Comparison of ENCODE assay signal across 24 cellular contexts in the genomic region with DNA sequence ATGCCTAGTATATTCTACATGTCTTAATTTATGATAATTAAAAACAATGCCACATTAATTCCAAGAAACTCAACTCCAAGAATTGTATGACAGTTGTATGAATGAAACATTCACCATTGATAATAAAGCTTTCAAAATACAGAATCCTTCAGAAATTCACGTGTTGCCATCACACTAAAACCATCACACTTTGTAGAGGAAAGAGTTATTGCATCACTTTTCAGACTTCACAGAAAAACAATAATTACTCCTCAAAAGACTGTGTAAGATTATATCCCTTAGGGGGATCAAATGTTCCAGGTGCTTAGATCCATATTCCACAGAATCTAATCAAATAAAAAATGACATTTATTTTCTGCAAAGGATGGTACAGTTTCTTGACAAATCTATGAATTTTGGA.
"Had no signal": no experiment of that assay in that cellular context is flagged by ENCODE, and none has a peak within 500 bp of the region (broad histone marks: within the 10 kb centered on the region; RNA-seq: fewer than 3 reads in every experiment).

No MANE protein-coding gene starts in this region.

- H3K27ac ChIP-seq: SJCRH30, VCaP had no signal

- H3K4me1 ChIP-seq: SJCRH30 had no signal

- H3K36me3 ChIP-seq: SJCRH30 had no signal

- H3K9me3 Mint-ChIP-seq: activated CD4-positive, alpha-beta memory T cell treated with anti-CD3 and anti-CD28 coated beads for 36 hours; activated CD4-positive, alpha-beta T cell treated with anti-CD3 and anti-CD28 coated beads, Interleukin-2, amount 10 ng/mL, durations not matched to agents 7 days and 5 days; activated T-cell treated with anti-CD3 and anti-CD28 coated beads, Interleukin-2, amount 50 U/mL, for 4 hours; central memory CD8-positive, alpha-beta T cell had no signal

- H3K27ac Mint-ChIP-seq: activated CD4-positive, alpha-beta memory T cell treated with anti-CD3 and anti-CD28 coated beads for 36 hours; activated CD4-positive, alpha-beta T cell treated with anti-CD3 and anti-CD28 coated beads, Interleukin-2, amount 10 ng/mL, durations not matched to agents 7 days and 5 days; activated naive CD8-positive, alpha-beta T cell; brain had no signal

- H3K27me3 Mint-ChIP-seq: activated CD4-positive, alpha-beta T cell treated with anti-CD3 and anti-CD28 coated beads, Interleukin-2, amount 10 ng/mL, durations not matched to agents 7 days and 5 days had no signal

- ATAC-seq: activated T-cell treated with anti-CD3 and anti-CD28 coated beads, Interleukin-2, amount 50 U/mL, for 4 hours had no signal

- H3K9me3 ChIP-seq: SJCRH30, SK-N-SH had no signal

- H3K36me3 Mint-ChIP-seq: activated CD4-positive, alpha-beta memory T cell treated with anti-CD3 and anti-CD28 coated beads for 36 hours; activated naive CD8-positive, alpha-beta T cell; brain had no signal

- H3K9ac ChIP-seq: SK-N-SH had no signal

- FAIRE-seq: astrocyte had no signal

- H3K4me3 Mint-ChIP-seq: activated CD4-positive, alpha-beta memory T cell treated with anti-CD3 and anti-CD28 coated beads for 36 hours; activated CD4-positive, alpha-beta T cell treated with anti-CD3 and anti-CD28 coated beads, Interleukin-2, amount 10 ng/mL, durations not matched to agents 7 days and 5 days; activated naive CD8-positive, alpha-beta T cell; activated T-cell treated with anti-CD3 and anti-CD28 coated beads, Interleukin-2, amount 50 U/mL, for 4 hours; brain; central memory CD8-positive, alpha-beta T cell had no signal

- H3K9me2 ChIP-seq: SK-N-SH had no signal

- H3K4me2 ChIP-seq: SK-N-SH had no signal

- H3K4me3 ChIP-seq: SJCRH30 had no signal

- H3K4me1 Mint-ChIP-seq: central memory CD8-positive, alpha-beta T cell had no signal

- DNase-seq: activated CD4-positive, alpha-beta memory T cell treated with anti-CD3 and anti-CD28 coated beads for 36 hours; activated CD4-positive, alpha-beta T cell treated with anti-CD3 and anti-CD28 coated beads, Interleukin-2, amount 10 ng/mL, durations not matched to agents 7 days and 5 days; activated CD4-positive, CD25-positive, alpha-beta regulatory T cell; activated CD8-positive, alpha-beta memory T cell treated with anti-CD3 and anti-CD28 coated beads for 24 hours; activated effector memory CD4-positive, alpha-beta T cell treated with anti-CD3 and anti-CD28 coated beads, Interleukin-2, amount 50 U/mL, for 16 hours; activated naive CD4-positive, alpha-beta T cell treated with Interleukin-2 at 50 U/mL for 16 hours; activated T-cell treated with anti-CD3 and anti-CD28 coated beads, Interleukin-2, amount 50 U/mL, for 4 hours; amygdala; MV-4-11; NCI-H1092 treated with DMSO at 0.1 percent for 48 hours; NCI-H1436; NCI-H187; NCI-H2081; NCI-H446; NCI-H524; Right ventricle myocardium superior; SJCRH30; SK-N-SH; T-helper 1 cell had no signal

- H3K27me3 ChIP-seq: SJCRH30 had no signal
